ENCODE assay signal across 26 cellular contexts in genomic region chr7:133331861-133332260, GRCh38.
"Had no signal": no experiment of that assay in that cellular context is flagged by ENCODE, and none has a peak within 500 bp of the region (broad histone marks: within the 10 kb centered on the region; RNA-seq: fewer than 3 reads in every experiment).

No MANE protein-coding gene starts in this region.

- H3K27me3 Mint-ChIP-seq: activated CD4-positive, alpha-beta T cell treated with anti-CD3 and anti-CD28 coated beads for 36 hours; activated naive CD8-positive, alpha-beta T cell; progenitor cell of endocrine pancreas; stimulated activated naive CD8-positive, alpha-beta T cell treated with anti-CD3 and anti-CD28 coated beads, Interleukin-15, Interleukin-2, amounts not matched to agents 100 ng/mL and 50 ng/mL, for 24 hours had no signal

- DNase-seq: activated CD4-positive, alpha-beta T cell treated with anti-CD3 and anti-CD28 coated beads for 36 hours; activated CD4-positive, alpha-beta T cell treated with anti-CD3 and anti-CD28 coated beads, Interleukin-2, amount 50 U/mL, for 4 hours; activated CD4-positive, CD25-positive, alpha-beta regulatory T cell; activated CD8-positive, alpha-beta memory T cell treated with anti-CD3 and anti-CD28 coated beads for 24 hours; activated effector memory CD4-positive, alpha-beta T cell treated with Interleukin-2 at 50 U/mL for 16 hours; activated naive CD4-positive, alpha-beta T cell treated with Interleukin-2 at 50 U/mL for 16 hours; adrenal gland; aorta; central memory CD4-positive, alpha-beta T cell; colonic mucosa; effector CD8-positive, alpha-beta T cell; esophagus squamous epithelium; foreskin fibroblast; head of caudate nucleus; hypothalamus; immature natural killer cell; mesenchymal stem cell; right lobe of liver; stimulated activated CD4-positive, alpha-beta T cell treated with anti-CD3 and anti-CD28 coated beads, Interleukin-12 subunit alpha, Interleukin-12 subunit beta, amount 100 ng/mL, for 4 hours; stimulated activated CD4-positive, alpha-beta T cell treated with anti-CD3 and anti-CD28 coated beads, Interleukin-4, amount 100 ng/mL, for 1 hour; substantia nigra; thyroid gland had no signal

- H3K4me1 Mint-ChIP-seq: nephron had no signal

- H3K27ac Mint-ChIP-seq: activated CD4-positive, alpha-beta T cell treated with anti-CD3 and anti-CD28 coated beads for 36 hours; activated naive CD8-positive, alpha-beta T cell; immature natural killer cell; nephron; progenitor cell of endocrine pancreas; stimulated activated naive CD8-positive, alpha-beta T cell treated with anti-CD3 and anti-CD28 coated beads, Interleukin-15, Interleukin-2, amounts not matched to agents 100 ng/mL and 50 ng/mL, for 24 hours had no signal

- ATAC-seq: activated CD4-positive, alpha-beta T cell treated with anti-CD3 and anti-CD28 coated beads for 36 hours; right lobe of liver had no signal

- H3K4me3 Mint-ChIP-seq: activated CD4-positive, alpha-beta T cell treated with anti-CD3 and anti-CD28 coated beads for 36 hours; activated naive CD8-positive, alpha-beta T cell; immature natural killer cell; nephron; stimulated activated naive CD8-positive, alpha-beta T cell treated with anti-CD3 and anti-CD28 coated beads, Interleukin-15, Interleukin-2, amounts not matched to agents 100 ng/mL and 50 ng/mL, for 24 hours had no signal
